22 cellular contexts compared by ENCODE assay signal in the genomic region with DNA sequence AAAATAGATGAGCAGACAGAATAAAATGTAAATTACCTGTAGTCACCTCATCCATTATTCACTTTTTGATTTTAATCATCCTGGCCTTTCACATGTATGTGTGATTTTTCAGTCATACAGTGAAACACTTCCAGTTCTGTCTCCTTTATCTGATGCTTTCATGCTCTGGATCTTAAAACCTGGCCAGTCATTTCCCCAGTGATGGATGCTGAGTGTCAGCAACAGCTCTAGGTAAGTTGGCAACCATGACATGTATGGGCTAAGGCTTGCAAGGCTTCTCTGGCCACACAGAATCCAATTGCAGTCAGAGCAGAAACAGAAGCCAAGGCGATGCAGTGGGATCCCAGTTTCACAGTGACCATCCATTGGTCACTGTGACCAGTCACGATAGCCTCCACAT. TPM values are rescaled to one million over a fixed set of nuclear protein-coding genes. Genes with fewer than 3 reads are reported as not detected.
DNase-seq lines count a peak whose midpoint lies in the region; ATAC-seq lines count a peak whose summit lies in the region.
"Had no signal": no experiment of that assay in that cellular context is flagged by ENCODE, and none has a peak within 500 bp of the region (broad histone marks: within the 10 kb centered on the region; RNA-seq: fewer than 3 reads in every experiment).

No MANE protein-coding gene starts in this region.

- H3K79me1 ChIP-seq in neuronal stem cell (ENCODE audit: low read depth, low read length) = no peaks in the 10 kb centered on the region

- no peak overlapping the region for H4K91ac ChIP-seq in neuronal stem cell (ENCODE audit: low read depth, low read length, poor library complexity)

- H3K4me1 Mint-ChIP-seq in activated T-cell treated with anti-CD3 and anti-CD28 coated beads, Interleukin-2, amount 50 U/mL, for 24 hours (ENCODE audit: low read depth) = no peaks in the 10 kb centered on the region
- no peaks in the 10 kb centered on the region for H3K4me1 Mint-ChIP-seq in stimulated activated naive CD8-positive, alpha-beta T cell treated with anti-CD3 and anti-CD28 coated beads, Interleukin-15, Interleukin-2, amounts not matched to agents 100 ng/mL and 50 ng/mL, for 24 hours (ENCODE audit: low read depth)
- H3K4me1 Mint-ChIP-seq in stimulated activated naive CD8-positive, alpha-beta T cell treated with anti-CD3 and anti-CD28 coated beads, Interleukin-15, amount 100 ng/mL, for 72 hours = no peaks in the 10 kb centered on the region
- H3K4me1 Mint-ChIP-seq in activated T-helper 17 cell treated with anti-CD3 and anti-CD28 coated beads, Interleukin-2, amount 50 U/mL, for 72 hours = no peaks in the 10 kb centered on the region
- H3K4me1 Mint-ChIP-seq: CD4-positive, CD25-positive, alpha-beta regulatory T cell; CD8-positive, alpha-beta memory T cell had no signal

- H3K9me3 Mint-ChIP-seq in activated T-cell treated with anti-CD3 and anti-CD28 coated beads, Interleukin-2, amount 50 U/mL, for 24 hours = no peaks in the 10 kb centered on the region
- no peaks in the 10 kb centered on the region for H3K9me3 Mint-ChIP-seq in stimulated activated naive CD8-positive, alpha-beta T cell treated with anti-CD3 and anti-CD28 coated beads, Interleukin-15, Interleukin-2, amounts not matched to agents 100 ng/mL and 50 ng/mL, for 24 hours
- H3K9me3 Mint-ChIP-seq in stimulated activated naive CD8-positive, alpha-beta T cell treated with anti-CD3 and anti-CD28 coated beads, Interleukin-15, amount 100 ng/mL, for 72 hours = no peaks in the 10 kb centered on the region
- H3K9me3 Mint-ChIP-seq in activated T-helper 17 cell treated with anti-CD3 and anti-CD28 coated beads, Interleukin-2, amount 50 U/mL, for 72 hours = no peaks in the 10 kb centered on the region
- H3K9me3 Mint-ChIP-seq: CD4-positive, CD25-positive, alpha-beta regulatory T cell; CD8-positive, alpha-beta memory T cell had no signal

- no peak for ATAC-seq in stimulated activated naive CD8-positive, alpha-beta T cell treated with anti-CD3 and anti-CD28 coated beads, Interleukin-15, amount 100 ng/mL, for 72 hours
- peak; percentile 56 for ATAC-seq in activated T-helper 17 cell treated with anti-CD3 and anti-CD28 coated beads, Interleukin-2, amount 50 U/mL, for 72 hours (replicated peaks)
- ATAC-seq: GM12878 had no signal

- H3K36me3 ChIP-seq in neuronal stem cell (replicated peaks in 1 of 2; ENCODE audit: control insufficient read depth in 2 of 2, insufficient read depth in 2 of 2, low read length in 2 of 2) = peaks cover 13 to 61% of the 10 kb centered on the region in 2 donors

- no peak overlapping the region for H2AFZ ChIP-seq in neuronal stem cell (ENCODE audit: low read length)

- H3K14ac ChIP-seq in neuronal stem cell (ENCODE audit: low read length) = no peak overlapping the region

- H2BK120ac ChIP-seq in neuronal stem cell (ENCODE audit: low read depth, low read length) = no peak overlapping the region

- no peak overlapping the region for H3K27ac ChIP-seq in neuronal stem cell (replicated peaks; ENCODE audit: low read length)

- WGBS in neuronal stem cell (ENCODE audit: extremely low coverage in 2 of 2, insufficient read length in 2 of 2, insufficient replicate concordance in 1 of 2), 2 donors = no CpG with 5 or more reads among the region's 2 CpGs

- no peak overlapping the region for H2BK12ac ChIP-seq in neuronal stem cell (ENCODE audit: low read length)

- no peaks in the 10 kb centered on the region for H3K27me3 Mint-ChIP-seq in activated T-cell treated with anti-CD3 and anti-CD28 coated beads, Interleukin-2, amount 50 U/mL, for 24 hours
- no peaks in the 10 kb centered on the region for H3K27me3 Mint-ChIP-seq in stimulated activated naive CD8-positive, alpha-beta T cell treated with anti-CD3 and anti-CD28 coated beads, Interleukin-15, Interleukin-2, amounts not matched to agents 100 ng/mL and 50 ng/mL, for 24 hours
- H3K27me3 Mint-ChIP-seq in stimulated activated naive CD8-positive, alpha-beta T cell treated with anti-CD3 and anti-CD28 coated beads, Interleukin-15, amount 100 ng/mL, for 72 hours = no peaks in the 10 kb centered on the region
- no peaks in the 10 kb centered on the region for H3K27me3 Mint-ChIP-seq in activated T-helper 17 cell treated with anti-CD3 and anti-CD28 coated beads, Interleukin-2, amount 50 U/mL, for 72 hours
- H3K27me3 Mint-ChIP-seq: CD4-positive, CD25-positive, alpha-beta regulatory T cell; CD8-positive, alpha-beta memory T cell had no signal

- no peak overlapping the region for H2AK5ac ChIP-seq in neuronal stem cell (ENCODE audit: low read depth, low read length)

- no peaks in the 10 kb centered on the region for H3K9me3 ChIP-seq in neuronal stem cell (replicated peaks in 1 of 2; ENCODE audit: control insufficient read depth in 2 of 2, insufficient read depth in 1 of 2, low read depth in 1 of 2, low read length in 2 of 2)
- H3K9me3 ChIP-seq: BE2C had no signal

- H3K18ac ChIP-seq in neuronal stem cell (ENCODE audit: low read length) = no peak overlapping the region

- H3K4me3 Mint-ChIP-seq in activated T-cell treated with anti-CD3 and anti-CD28 coated beads, Interleukin-2, amount 50 U/mL, for 24 hours = no peak overlapping the region
- H3K4me3 Mint-ChIP-seq in stimulated activated naive CD8-positive, alpha-beta T cell treated with anti-CD3 and anti-CD28 coated beads, Interleukin-15, Interleukin-2, amounts not matched to agents 100 ng/mL and 50 ng/mL, for 24 hours = no peak overlapping the region
- H3K4me3 Mint-ChIP-seq in stimulated activated naive CD8-positive, alpha-beta T cell treated with anti-CD3 and anti-CD28 coated beads, Interleukin-15, amount 100 ng/mL, for 72 hours = no peak overlapping the region
- H3K4me3 Mint-ChIP-seq in activated T-helper 17 cell treated with anti-CD3 and anti-CD28 coated beads, Interleukin-2, amount 50 U/mL, for 72 hours = no peak overlapping the region
- H3K4me3 Mint-ChIP-seq: CD4-positive, CD25-positive, alpha-beta regulatory T cell; CD8-positive, alpha-beta memory T cell had no signal

- DNase-seq in activated T-cell treated with anti-CD3 and anti-CD28 coated beads, Interleukin-2, amount 50 U/mL, for 24 hours = no peak
- DNase-seq in activated T-cell treated with anti-CD3 and anti-CD28 coated beads, Interleukin-2, amount 50 U/mL, for 1 hour = no peak
- DNase-seq in stimulated activated naive CD8-positive, alpha-beta T cell treated with anti-CD3 and anti-CD28 coated beads, Interleukin-15, amount 100 ng/mL, for 72 hours = no peak
- DNase-seq in AG08396 (ENCODE audit: low spot score) = no peak
- no peak for DNase-seq in neuronal stem cell (ENCODE audit: low spot score)
- DNase-seq: BE2C; C1 segment of cervical spinal cord; CD4-positive, CD25-positive, alpha-beta regulatory T cell; CD8-positive, alpha-beta memory T cell; COR-L47; DMS 273 treated with DMSO at 0.1 percent for 48 hours; DMS53; DND-41; EL; GOT3; H7 had no signal

- H3K27me3 ChIP-seq in neuronal stem cell (ENCODE audit: control insufficient read depth in 3 of 3, insufficient read depth in 3 of 3, low read depth in 1 of 3, low read length in 3 of 3) = no peaks in the 10 kb centered on the region
- H3K27me3 ChIP-seq: BE2C had no signal

- no peaks in the 10 kb centered on the region for H3K4me1 ChIP-seq in neuronal stem cell (ENCODE audit: control insufficient read depth in 2 of 2, insufficient read depth in 1 of 2, low read depth in 1 of 2, low read length in 2 of 2)
- H3K4me1 ChIP-seq: BE2C had no signal

- H4K8ac ChIP-seq in neuronal stem cell (ENCODE audit: low read depth, low read length) = no peak overlapping the region

- peaks cover 67% of the 10 kb centered on the region for H3K36me3 Mint-ChIP-seq in activated T-cell treated with anti-CD3 and anti-CD28 coated beads, Interleukin-2, amount 50 U/mL, for 24 hours (ENCODE audit: low read depth)
- H3K36me3 Mint-ChIP-seq in stimulated activated naive CD8-positive, alpha-beta T cell treated with anti-CD3 and anti-CD28 coated beads, Interleukin-15, Interleukin-2, amounts not matched to agents 100 ng/mL and 50 ng/mL, for 24 hours (ENCODE audit: low read depth) = peaks cover 42% of the 10 kb centered on the region
- peaks cover 72% of the 10 kb centered on the region for H3K36me3 Mint-ChIP-seq in activated T-helper 17 cell treated with anti-CD3 and anti-CD28 coated beads, Interleukin-2, amount 50 U/mL, for 72 hours (ENCODE audit: low read depth)

- no peak overlapping the region for H3K9ac ChIP-seq in neuronal stem cell (ENCODE audit: low read depth, low read length, poor library complexity)

- H3K4me3 ChIP-seq in neuronal stem cell (ENCODE audit: low read length in 2 of 2) = peak overlapping the region in 1 of 2 donors; percentile 63
- H3K4me3 ChIP-seq: GM12878 had no signal

- peak overlapping the region; percentile 71 for H3K27ac Mint-ChIP-seq in activated T-cell treated with anti-CD3 and anti-CD28 coated beads, Interleukin-2, amount 50 U/mL, for 24 hours
- H3K27ac Mint-ChIP-seq in stimulated activated naive CD8-positive, alpha-beta T cell treated with anti-CD3 and anti-CD28 coated beads, Interleukin-15, Interleukin-2, amounts not matched to agents 100 ng/mL and 50 ng/mL, for 24 hours = peak overlapping the region; percentile 15
- H3K27ac Mint-ChIP-seq in stimulated activated naive CD8-positive, alpha-beta T cell treated with anti-CD3 and anti-CD28 coated beads, Interleukin-15, amount 100 ng/mL, for 72 hours = no peak overlapping the region
- peak overlapping the region; percentile 35 for H3K27ac Mint-ChIP-seq in activated T-helper 17 cell treated with anti-CD3 and anti-CD28 coated beads, Interleukin-2, amount 50 U/mL, for 72 hours

- no peak overlapping the region for H3K4ac ChIP-seq in neuronal stem cell (ENCODE audit: low read length)

- no peak overlapping the region for H3K23ac ChIP-seq in neuronal stem cell (ENCODE audit: low read depth, low read length, poor library complexity)

- no peak overlapping the region for H2BK5ac ChIP-seq in neuronal stem cell (ENCODE audit: low read length)

- H2BK15ac ChIP-seq in neuronal stem cell (ENCODE audit: low read length) = no peak overlapping the region

- H3K4me2 ChIP-seq in neuronal stem cell (ENCODE audit: insufficient read depth, low read length, poor library complexity, severe bottlenecking) = no peak overlapping the region

RNA-seq across cellular contexts. Expression of a gene that starts 35.8 kb away (rescaled TPM):
- total RNA-seq in activated T-helper 17 cell treated with anti-CD3 and anti-CD28 coated beads, Interleukin-2, amount 50 U/mL, for 72 hours = 10 to 100 TPM; 53.2 to 58.2 TPM
- polyA plus RNA-seq in neuronal stem cell (2013, experiment 1 of 2) = 29.1 TPM
- 29.4 TPM for polyA plus RNA-seq in neuronal stem cell (2013, experiment 2 of 2)

RNA-seq across cellular contexts. Expression of a gene that starts 39.4 kb away (rescaled TPM):
- 1 to 10 TPM; 3.8 to 6.2 TPM for total RNA-seq in activated T-helper 17 cell treated with anti-CD3 and anti-CD28 coated beads, Interleukin-2, amount 50 U/mL, for 72 hours
- 9.4 TPM for polyA plus RNA-seq in neuronal stem cell (2013, experiment 1 of 2)
- polyA plus RNA-seq in neuronal stem cell (2013, experiment 2 of 2) = 9.4 TPM

RNA-seq across cellular contexts. Expression of a gene that starts 47.6 kb away (rescaled TPM):
- total RNA-seq in activated T-helper 17 cell treated with anti-CD3 and anti-CD28 coated beads, Interleukin-2, amount 50 U/mL, for 72 hours = under 1 TPM; 0.11 to 0.13 TPM
- 0.01 TPM for polyA plus RNA-seq in neuronal stem cell (2013, experiment 1 of 2)
- 0.06 TPM for polyA plus RNA-seq in neuronal stem cell (2013, experiment 2 of 2)
- total RNA-seq: A172; CD8-positive, alpha-beta memory T cell; G401; H7; HT-29 had no signal
- polyA plus RNA-seq: CD8-positive, alpha-beta memory T cell had no signal

Comparison
In these comparisons a context has a peak if more than half of its experiments do, and no peak if none do; other contexts are left out.
1. H3K27ac Mint-ChIP-seq: peak in activated T-cell treated with anti-CD3 and anti-CD28 coated beads, Interleukin-2, amount 50 U/mL, for 24 hours (single experiment), stimulated activated naive CD8-positive, alpha-beta T cell treated with anti-CD3 and anti-CD28 coated beads, Interleukin-15, Interleukin-2, amounts not matched to agents 100 ng/mL and 50 ng/mL, for 24 hours (single experiment) and activated T-helper 17 cell treated with anti-CD3 and anti-CD28 coated beads, Interleukin-2, amount 50 U/mL, for 72 hours (single experiment); none in stimulated activated naive CD8-positive, alpha-beta T cell treated with anti-CD3 and anti-CD28 coated beads, Interleukin-15, amount 100 ng/mL, for 72 hours (0 of 2).